ENCODE assay signal across 1 cellular context in genomic region chr1:24933468-24933867, GRCh38.
TF ChIP-seq lines count a peak whose summit lies in the region.

No MANE protein-coding gene starts in this region.

TF ChIP-seq in GM23338, 12 proteins besides CTCF, POLR2A, EP300 and RAD21 (continued from another document):
- TF ChIP-seq ZNF462 (CRISPR knock-in tag; IDR thresholded peaks at IDR 0.05) (no peak), ZNF114 (CRISPR knock-in tag; IDR thresholded peaks at IDR 0.05) (no peak), EZH2 (IDR thresholded peaks at IDR 0.05; ENCODE audit: low read depth, unreplicated experiment) (no peak), NANOG (IDR thresholded peaks at IDR 0.05; ENCODE audit: borderline replicate concordance) (no peak), CREB1 (CRISPR knock-in tag; IDR thresholded peaks at IDR 0.05; ENCODE audit: low read depth) (no peak), REST (IDR thresholded peaks at IDR 0.05; ENCODE audit: unreplicated experiment) (no peak), ZNF331 (CRISPR knock-in tag; IDR thresholded peaks at IDR 0.05; ENCODE audit: low read depth) (no peak), JUNB (IDR thresholded peaks at IDR 0.05; ENCODE audit: unreplicated experiment) (no peak), EZH2phosphoT487 (IDR thresholded peaks at IDR 0.05; ENCODE audit: unreplicated experiment) (no peak)
- TF ChIP-seq, protein P1, sequence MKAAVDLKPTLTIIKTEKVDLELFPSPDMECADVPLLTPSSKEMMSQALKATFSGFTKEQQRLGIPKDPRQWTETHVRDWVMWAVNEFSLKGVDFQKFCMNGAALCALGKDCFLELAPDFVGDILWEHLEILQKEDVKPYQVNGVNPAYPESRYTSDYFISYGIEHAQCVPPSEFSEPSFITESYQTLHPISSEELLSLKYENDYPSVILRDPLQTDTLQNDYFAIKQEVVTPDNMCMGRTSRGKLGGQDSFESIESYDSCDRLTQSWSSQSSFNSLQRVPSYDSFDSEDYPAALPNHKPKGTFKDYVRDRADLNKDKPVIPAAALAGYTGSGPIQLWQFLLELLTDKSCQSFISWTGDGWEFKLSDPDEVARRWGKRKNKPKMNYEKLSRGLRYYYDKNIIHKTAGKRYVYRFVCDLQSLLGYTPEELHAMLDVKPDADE (IDR thresholded peaks at IDR 0.05): no peak
